In the genomic region with DNA sequence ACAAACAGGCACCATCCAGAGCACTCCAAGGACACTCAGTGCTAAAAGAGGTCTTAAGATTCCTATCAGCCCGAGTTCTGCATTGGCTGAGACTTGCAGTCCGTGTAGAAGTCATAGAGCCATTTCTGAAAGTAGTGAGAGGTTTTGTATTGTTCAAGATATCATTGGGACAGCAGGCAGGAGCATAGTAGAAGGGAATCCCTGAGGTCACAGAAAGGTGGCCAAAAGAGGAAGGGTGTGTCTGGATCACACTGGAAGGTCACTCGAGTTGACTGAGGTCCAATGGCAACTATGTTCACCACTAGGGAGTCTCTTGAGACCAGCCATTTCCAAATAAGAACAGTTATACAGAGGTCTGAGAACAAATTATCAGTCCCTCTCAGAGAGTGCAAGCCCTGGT, we compare ENCODE assay signal across 37 cellular contexts.
"Had no signal": no experiment of that assay in that cellular context is flagged by ENCODE, and none has a peak within 500 bp of the region (broad histone marks: within the 10 kb centered on the region; RNA-seq: fewer than 3 reads in every experiment).

No MANE protein-coding gene starts in this region.

- DNase-seq: activated effector memory CD4-positive, alpha-beta T cell treated with anti-CD3 and anti-CD28 coated beads, Interleukin-2, amount 50 U/mL, for 16 hours; activated effector memory CD4-positive, alpha-beta T cell treated with Interleukin-2 at 50 U/mL for 16 hours; activated gamma-delta T cell; activated gamma-delta T cell treated with Interleukin-2 at 50 U/mL for 16 hours; activated naive CD4-positive, alpha-beta T cell; activated naive CD4-positive, alpha-beta T cell treated with anti-CD3 and anti-CD28 coated beads for 36 hours; activated naive CD4-positive, alpha-beta T cell treated with anti-CD3 and anti-CD28 coated beads, Interleukin-2, amount 10 ng/mL, durations not matched to agents 7 days and 5 days; activated naive CD4-positive, alpha-beta T cell treated with anti-CD3 and anti-CD28 coated beads, Interleukin-2, amount 50 U/mL, for 16 hours; activated naive CD4-positive, alpha-beta T cell treated with Interleukin-2 at 50 U/mL for 16 hours; activated naive CD8-positive, alpha-beta T cell treated with anti-CD3 and anti-CD28 coated beads for 36 hours; activated naive CD8-positive, alpha-beta T cell treated with anti-CD3 and anti-CD28 coated beads, Interleukin-2, amount 10 ng/mL, durations not matched to agents 7 days and 5 days; activated naive CD8-positive, alpha-beta T cell treated with anti-CD3 and anti-CD28 coated beads, Interleukin-2, amount 50 U/mL, for 24 hours; activated T-cell treated with anti-CD3 and anti-CD28 coated beads, Interleukin-2, amount 50 U/mL, for 1 hour; activated T-cell treated with anti-CD3 and anti-CD28 coated beads, Interleukin-2, amount 50 U/mL, for 24 hours; activated T-cell treated with anti-CD3 and anti-CD28 coated beads, Interleukin-2, amount 50 U/mL, for 4 hours; activated T-cell treated with anti-CD3 and anti-CD28 coated beads, Interleukin-2, amount 50 U/mL, for 48 hours; activated T-cell treated with anti-CD3 and anti-CD28 coated beads, Interleukin-2, amount 50 U/mL, for 72 hours; adrenal gland; amniotic stem cell; amygdala; anterior cingulate cortex; aorta; body of pancreas; brain microvascular endothelial cell; central memory CD4-positive, alpha-beta T cell; cerebellar nuclear complex had no signal

- H3K27me3 Mint-ChIP-seq: activated naive CD4-positive, alpha-beta T cell treated with anti-CD3 and anti-CD28 coated beads, Interleukin-2, amount 10 ng/mL, durations not matched to agents 7 days and 5 days; activated naive CD4-positive, alpha-beta T cell treated with anti-CD3 and anti-CD28 coated beads, Interleukin-2, amount 50 U/mL, for 24 hours; activated naive CD8-positive, alpha-beta T cell treated with anti-CD3 and anti-CD28 coated beads, Interleukin-2, amount 10 ng/mL, durations not matched to agents 7 days and 5 days; central memory CD8-positive, alpha-beta T cell had no signal

- H3K27me3 ChIP-seq: adrenal gland, ascending aorta, body of pancreas, brain microvascular endothelial cell, breast epithelium, cardiac muscle cell had no signal

- ATAC-seq: activated naive CD4-positive, alpha-beta T cell treated with anti-CD3 and anti-CD28 coated beads, Interleukin-2, amount 50 U/mL, for 72 hours; activated naive CD8-positive, alpha-beta T cell treated with anti-CD3 and anti-CD28 coated beads, Interleukin-2, amount 50 U/mL, for 24 hours; activated T-cell treated with anti-CD3 and anti-CD28 coated beads, Interleukin-2, amount 50 U/mL, for 4 hours; activated T-cell treated with anti-CD3 and anti-CD28 coated beads, Interleukin-2, amount 50 U/mL, for 72 hours; activated T-helper 17 cell treated with anti-CD3 and anti-CD28 coated beads, Interleukin-2, amount 50 U/mL, for 72 hours; body of pancreas had no signal

- H3K4me1 Mint-ChIP-seq: activated naive CD4-positive, alpha-beta T cell treated with anti-CD3 and anti-CD28 coated beads, Interleukin-2, amount 10 ng/mL, durations not matched to agents 7 days and 5 days; activated naive CD4-positive, alpha-beta T cell treated with anti-CD3 and anti-CD28 coated beads, Interleukin-2, amount 50 U/mL, for 24 hours; activated naive CD8-positive, alpha-beta T cell treated with anti-CD3 and anti-CD28 coated beads for 36 hours; activated naive CD8-positive, alpha-beta T cell treated with anti-CD3 and anti-CD28 coated beads, Interleukin-2, amount 10 ng/mL, durations not matched to agents 7 days and 5 days; activated naive CD8-positive, alpha-beta T cell treated with anti-CD3 and anti-CD28 coated beads, Interleukin-2, amount 50 U/mL, for 24 hours; activated T-helper 17 cell treated with anti-CD3 and anti-CD28 coated beads, Interleukin-2, amount 50 U/mL, for 72 hours; central memory CD8-positive, alpha-beta T cell had no signal

- H3K36me3 ChIP-seq: adrenal gland, ascending aorta, brain microvascular endothelial cell, breast epithelium, cardiac muscle cell had no signal

- H3K4me3 ChIP-seq: adrenal gland, ascending aorta, body of pancreas, breast epithelium, cardiac muscle cell had no signal

- H3K27ac ChIP-seq: adrenal gland, ascending aorta, body of pancreas, brain microvascular endothelial cell, breast epithelium, cardiac muscle cell had no signal

- H3K4me3 Mint-ChIP-seq: activated naive CD4-positive, alpha-beta T cell treated with anti-CD3 and anti-CD28 coated beads for 36 hours; activated naive CD4-positive, alpha-beta T cell treated with anti-CD3 and anti-CD28 coated beads, Interleukin-2, amount 10 ng/mL, durations not matched to agents 7 days and 5 days; activated naive CD4-positive, alpha-beta T cell treated with anti-CD3 and anti-CD28 coated beads, Interleukin-2, amount 50 U/mL, for 24 hours; activated naive CD8-positive, alpha-beta T cell; activated naive CD8-positive, alpha-beta T cell treated with anti-CD3 and anti-CD28 coated beads for 36 hours; activated naive CD8-positive, alpha-beta T cell treated with anti-CD3 and anti-CD28 coated beads, Interleukin-2, amount 10 ng/mL, durations not matched to agents 7 days and 5 days; activated naive CD8-positive, alpha-beta T cell treated with anti-CD3 and anti-CD28 coated beads, Interleukin-2, amount 50 U/mL, for 24 hours; activated T-cell treated with anti-CD3 and anti-CD28 coated beads, Interleukin-2, amount 50 U/mL, for 24 hours; activated T-cell treated with anti-CD3 and anti-CD28 coated beads, Interleukin-2, amount 50 U/mL, for 4 hours; activated T-cell treated with anti-CD3 and anti-CD28 coated beads, Interleukin-2, amount 50 U/mL, for 72 hours; activated T-helper 1 cell treated with anti-CD3 and anti-CD28 coated beads, Interleukin-12 subunit alpha, Interleukin-12 subunit beta, Interleukin-2, Interleukin-4 antibody, amounts not matched to agents 30 ng/mL and 10 ng/mL and 1 ng/mL, durations not matched to agents 14 hours and 24 hours and 36 hours; activated T-helper 17 cell treated with anti-CD3 and anti-CD28 coated beads, Interleukin-2, amount 50 U/mL, for 72 hours; brain; central memory CD8-positive, alpha-beta T cell had no signal

- H3K9me3 Mint-ChIP-seq: activated naive CD4-positive, alpha-beta T cell treated with anti-CD3 and anti-CD28 coated beads for 36 hours; activated naive CD4-positive, alpha-beta T cell treated with anti-CD3 and anti-CD28 coated beads, Interleukin-2, amount 10 ng/mL, durations not matched to agents 7 days and 5 days; activated naive CD4-positive, alpha-beta T cell treated with anti-CD3 and anti-CD28 coated beads, Interleukin-2, amount 50 U/mL, for 24 hours; activated naive CD8-positive, alpha-beta T cell treated with anti-CD3 and anti-CD28 coated beads, Interleukin-2, amount 10 ng/mL, durations not matched to agents 7 days and 5 days; activated T-cell treated with anti-CD3 and anti-CD28 coated beads, Interleukin-2, amount 50 U/mL, for 24 hours; activated T-cell treated with anti-CD3 and anti-CD28 coated beads, Interleukin-2, amount 50 U/mL, for 4 hours; activated T-helper 1 cell treated with anti-CD3 and anti-CD28 coated beads, Interleukin-12 subunit alpha, Interleukin-12 subunit beta, Interleukin-2, Interleukin-4 antibody, amounts not matched to agents 30 ng/mL and 10 ng/mL and 1 ng/mL, durations not matched to agents 14 hours and 24 hours and 36 hours; activated T-helper 2 cell treated with anti-CD3 and anti-CD28 coated beads, Interferon-gamma antibody, Interleukin-2, Interleukin-4, amounts not matched to agents 10 μg/mL and 5 μg/mL and 100 μg/mL, durations not matched to agents 14 hours and 24 hours and 36 hours had no signal

- H3K36me3 Mint-ChIP-seq: activated naive CD4-positive, alpha-beta T cell treated with anti-CD3 and anti-CD28 coated beads, Interleukin-2, amount 10 ng/mL, durations not matched to agents 7 days and 5 days; activated naive CD4-positive, alpha-beta T cell treated with anti-CD3 and anti-CD28 coated beads, Interleukin-2, amount 50 U/mL, for 24 hours; activated naive CD4-positive, alpha-beta T cell treated with anti-CD3 and anti-CD28 coated beads, Interleukin-2, amount 50 U/mL, for 72 hours; activated naive CD8-positive, alpha-beta T cell; activated naive CD8-positive, alpha-beta T cell treated with anti-CD3 and anti-CD28 coated beads for 36 hours; activated naive CD8-positive, alpha-beta T cell treated with anti-CD3 and anti-CD28 coated beads, Interleukin-2, amount 10 ng/mL, durations not matched to agents 7 days and 5 days had no signal

- H3K4me1 ChIP-seq: adrenal gland, ascending aorta, body of pancreas, breast epithelium had no signal

- H3K27ac Mint-ChIP-seq: activated naive CD4-positive, alpha-beta T cell treated with anti-CD3 and anti-CD28 coated beads for 36 hours; activated naive CD4-positive, alpha-beta T cell treated with anti-CD3 and anti-CD28 coated beads, Interleukin-2, amount 10 ng/mL, durations not matched to agents 7 days and 5 days; activated naive CD4-positive, alpha-beta T cell treated with anti-CD3 and anti-CD28 coated beads, Interleukin-2, amount 50 U/mL, for 24 hours; activated naive CD4-positive, alpha-beta T cell treated with anti-CD3 and anti-CD28 coated beads, Interleukin-2, amount 50 U/mL, for 72 hours; activated naive CD8-positive, alpha-beta T cell; activated naive CD8-positive, alpha-beta T cell treated with anti-CD3 and anti-CD28 coated beads for 36 hours; activated naive CD8-positive, alpha-beta T cell treated with anti-CD3 and anti-CD28 coated beads, Interleukin-2, amount 10 ng/mL, durations not matched to agents 7 days and 5 days; activated naive CD8-positive, alpha-beta T cell treated with anti-CD3 and anti-CD28 coated beads, Interleukin-2, amount 50 U/mL, for 24 hours; activated T-cell treated with anti-CD3 and anti-CD28 coated beads, Interleukin-2, amount 50 U/mL, for 24 hours; activated T-cell treated with anti-CD3 and anti-CD28 coated beads, Interleukin-2, amount 50 U/mL, for 72 hours; activated T-helper 1 cell treated with anti-CD3 and anti-CD28 coated beads, Interleukin-12 subunit alpha, Interleukin-12 subunit beta, Interleukin-2, Interleukin-4 antibody, amounts not matched to agents 30 ng/mL and 10 ng/mL and 1 ng/mL, durations not matched to agents 14 hours and 24 hours and 36 hours; activated T-helper 17 cell treated with anti-CD3 and anti-CD28 coated beads, Interleukin-2, amount 50 U/mL, for 72 hours; activated T-helper 2 cell treated with anti-CD3 and anti-CD28 coated beads, Interferon-gamma antibody, Interleukin-2, Interleukin-4, amounts not matched to agents 10 μg/mL and 5 μg/mL and 100 μg/mL, durations not matched to agents 14 hours and 24 hours and 36 hours; brain had no signal

- H3K9me3 ChIP-seq: adrenal gland, ascending aorta, body of pancreas, breast epithelium had no signal
